Comparison of ENCODE assay signal across 8 cellular contexts in genomic region chr3:44439499-44440295, GRCh38.
DNase-seq lines count a peak whose midpoint lies in the region; ATAC-seq and TF ChIP-seq lines count a peak whose summit lies in the region.

No MANE protein-coding gene starts in this region.

- no peaks in the 10 kb centered on the region for H3K27me3 Mint-ChIP-seq in stimulated activated naive B cell treated with anti-CD40 and anti-IgM and Interleukin-4, amounts not matched to agents 10 μg/mL and 1 μg/mL and 100 μg/mL, for 72 hours

- peaks cover 3% of the 10 kb centered on the region for H3K36me3 ChIP-seq in muscle layer of colon (ENCODE audit: insufficient read depth, low read length)

- H3K4me1 ChIP-seq in muscle layer of colon (ENCODE audit: insufficient read depth, low read length): peaks cover 17% of the 10 kb centered on the region

- H3K4me3 Mint-ChIP-seq in stimulated activated naive B cell treated with anti-CD40 and anti-IgM and Interleukin-4, amounts not matched to agents 10 μg/mL and 1 μg/mL and 100 μg/mL, for 72 hours: peak overlapping the region; percentile 72 to 76

- peak overlapping the region; percentile 10 for H3K9ac ChIP-seq in muscle layer of colon (ENCODE audit: low read length)

- no peaks in the 10 kb centered on the region for H3K27me3 ChIP-seq in muscle layer of colon (ENCODE audit: control insufficient read depth in 1 of 2, insufficient read depth in 2 of 2, low read length in 2 of 2)

- peak; percentile 88 for DNase-seq in coronary artery (ENCODE audit: low spot score)
- peak; percentile 83 for DNase-seq in stimulated activated naive B cell treated with anti-CD40 and anti-IgM and Interleukin-4, amounts not matched to agents 10 μg/mL and 1 μg/mL and 100 μg/mL, for 72 hours
- DNase-seq in AG08396 (ENCODE audit: low spot score): no peak
- DNase-seq in AG20443 (ENCODE audit: low spot score): no peak

- H3K27ac ChIP-seq in coronary artery (peak overlapping the region; percentile 90 to 95), muscle layer of colon (ENCODE audit: low read depth, low read length) (peak overlapping the region; percentile 83)

- peaks cover 17 to 26% of the 10 kb centered on the region in 2 donors for H3K36me3 Mint-ChIP-seq in stimulated activated naive B cell treated with anti-CD40 and anti-IgM and Interleukin-4, amounts not matched to agents 10 μg/mL and 1 μg/mL and 100 μg/mL, for 72 hours

- H3K27ac Mint-ChIP-seq in stimulated activated naive B cell treated with anti-CD40 and anti-IgM and Interleukin-4, amounts not matched to agents 10 μg/mL and 1 μg/mL and 100 μg/mL, for 72 hours: peak overlapping the region; percentile 95

- ATAC-seq in HG03432 (IDR thresholded peaks at IDR 0.05; ENCODE audit: unreplicated experiment): peak; percentile 97
- peak; percentile 85 to 96 for ATAC-seq in activated CD4-positive, CD25-positive, alpha-beta regulatory T cell treated with anti-CD3 and anti-CD28 coated beads, Interleukin-2, amount 50 U/mL, for 24 hours
- peak; percentile 97 for ATAC-seq in stimulated activated naive B cell treated with anti-CD40 and anti-IgM and Interleukin-4, amounts not matched to agents 10 μg/mL and 1 μg/mL and 100 μg/mL, for 72 hours (replicated peaks)

- H3K9me3 Mint-ChIP-seq in stimulated activated naive B cell treated with anti-CD40 and anti-IgM and Interleukin-4, amounts not matched to agents 10 μg/mL and 1 μg/mL and 100 μg/mL, for 72 hours: no peaks in the 10 kb centered on the region

- H3K4me3 ChIP-seq in coronary artery (peak overlapping the region; percentile 58), muscle layer of colon (ENCODE audit: low read depth in 1 of 2, low read length in 2 of 2) (peak overlapping the region in 1 of 2 donors; percentile 17)

- peak; percentile 33 for TF ChIP-seq POLR2A in GM19099 (IDR thresholded peaks at IDR 0.05; ENCODE audit: extremely low read depth, insufficient read length, low read depth)

- no peak for TF ChIP-seq CTCF in coronary artery (IDR thresholded peaks at IDR 0.05)

- H3K9me3 ChIP-seq in muscle layer of colon (ENCODE audit: low read length): no peaks in the 10 kb centered on the region

- peaks cover 17 to 25% of the 10 kb centered on the region in 2 donors for H3K4me1 Mint-ChIP-seq in stimulated activated naive B cell treated with anti-CD40 and anti-IgM and Interleukin-4, amounts not matched to agents 10 μg/mL and 1 μg/mL and 100 μg/mL, for 72 hours

Comparison
In these comparisons a context has a peak if more than half of its experiments do, and no peak if none do; other contexts are left out.
1. DNase-seq: peak in coronary artery (single experiment) and stimulated activated naive B cell treated with anti-CD40 and anti-IgM and Interleukin-4, amounts not matched to agents 10 μg/mL and 1 μg/mL and 100 μg/mL, for 72 hours (single experiment); none in AG08396 (single experiment) and AG20443 (single experiment).
2. Peak in every context shown above with its lines, with median percentiles within 50 percentile points of each other: ATAC-seq.